13 cellular contexts compared by ENCODE assay signal in genomic region chr10:93873427-93874115, GRCh38. TPM values are rescaled to one million over a fixed set of nuclear protein-coding genes. Genes with fewer than 3 reads are reported as not detected.
DNase-seq lines count a peak whose midpoint lies in the region; ATAC-seq and TF ChIP-seq lines count a peak whose summit lies in the region.
"Had no signal": no experiment of that assay in that cellular context is flagged by ENCODE, and none has a peak within 500 bp of the region (broad histone marks: within the 10 kb centered on the region; RNA-seq: fewer than 3 reads in every experiment).

No MANE protein-coding gene starts in this region.

- dilution Hi-C loops in mammary epithelial cell (cut with HindIII; ENCODE audit: low sequenced_read_pairs) = no loop called here

- H3K4me2 ChIP-seq in mammary epithelial cell (ENCODE audit: insufficient read depth, low read depth, low read length) = no peak overlapping the region

- BruUV-seq in Caco-2 (replicated peaks; lab: Mats Ljungman, UMichigan) (no TSS peak), mammary epithelial cell (replicated peaks; lab: Mats Ljungman, UMichigan) (no TSS peak)

- TF ChIP-seq POLR2A in NB4 (IDR thresholded peaks at IDR 0.05; ENCODE audit: extremely low read depth, insufficient read length) = no peak

- H3K9me3 ChIP-seq in Caco-2 = no peaks in the 10 kb centered on the region
- H3K9me3 ChIP-seq in mammary epithelial cell (replicated peaks; ENCODE audit: insufficient read depth, low read length) = no peaks in the 10 kb centered on the region

- H3K27ac ChIP-seq in mammary epithelial cell (ENCODE audit: insufficient read depth, low read depth, low read length) = no peak overlapping the region
- H3K27ac ChIP-seq: dorsolateral prefrontal cortex had no signal

- H3K27ac Mint-ChIP-seq in Caco-2 (ENCODE audit: unreplicated experiment) = peak overlapping the region; percentile 58
- no peak overlapping the region for H3K27ac Mint-ChIP-seq in activated naive CD8-positive, alpha-beta T cell treated with anti-CD3 and anti-CD28 coated beads for 36 hours
- H3K27ac Mint-ChIP-seq: stimulated activated effector memory CD8-positive, alpha-beta T cell treated with anti-CD3 and anti-CD28 coated beads, Interleukin-12 subunit alpha, Interleukin-12 subunit beta, amount 100 ng/mL, for 72 hours had no signal

- H3K27me3 Mint-ChIP-seq in Caco-2 (ENCODE audit: insufficient read depth, unreplicated experiment) = no peaks in the 10 kb centered on the region
- peaks cover 43% of the 10 kb centered on the region for H3K27me3 Mint-ChIP-seq in activated naive CD8-positive, alpha-beta T cell treated with anti-CD3 and anti-CD28 coated beads for 36 hours

- H3K36me3 Mint-ChIP-seq in Caco-2 (ENCODE audit: insufficient read depth, unreplicated experiment) = no peaks in the 10 kb centered on the region
- H3K36me3 Mint-ChIP-seq in activated naive CD8-positive, alpha-beta T cell treated with anti-CD3 and anti-CD28 coated beads for 36 hours = no peaks in the 10 kb centered on the region
- H3K36me3 Mint-ChIP-seq: CD14-positive monocyte; naive B cell; stimulated activated effector memory CD8-positive, alpha-beta T cell treated with anti-CD3 and anti-CD28 coated beads, Interleukin-12 subunit alpha, Interleukin-12 subunit beta, amount 100 ng/mL, for 72 hours had no signal

- peak overlapping the region; percentile 14 for H2AFZ ChIP-seq in mammary epithelial cell (ENCODE audit: low read depth, low read length)

- TF ChIP-seq CTCF in Caco-2 (IDR thresholded peaks at IDR 0.05; ENCODE audit: insufficient read depth in 1 of 2, low read depth in 1 of 2, low read length in 1 of 2, severe bottlenecking in 1 of 2, unreplicated experiment in 1 of 2) (no peak), NB4 (IDR thresholded peaks at IDR 0.05; ENCODE audit: low read depth, low read length) (no peak), mammary epithelial cell (conservative IDR thresholded peaks at IDR 0.05 in 1 of 2, IDR thresholded peaks at IDR 0.05 in 1 of 2; ENCODE audit: extremely low read depth in 1 of 2, insufficient read depth in 1 of 2, low read depth in 1 of 2, low read length in 2 of 2) (no peak)

- DNase-seq in Caco-2 (no peak), NB4 (ENCODE audit: low read depth) (peak; percentile 45), mammary epithelial cell (peak; percentile 54), left kidney (ENCODE audit: low read depth, low spot score) (peak; percentile 45), NCI-H2107 treated with DMSO at 0.1 percent for 48 hours (lab: John Stamatoyannopoulos, UW; ENCODE audit: unreplicated experiment) (no peak), SW480 (ENCODE audit: low spot score) (no peak)
- no peak for DNase-seq in activated naive CD8-positive, alpha-beta T cell treated with anti-CD3 and anti-CD28 coated beads for 36 hours
- DNase-seq: activated CD4-positive, CD25-positive, alpha-beta regulatory T cell treated with anti-CD3 and anti-CD28 coated beads, Interleukin-2, amount 50 U/mL, for 72 hours; dorsolateral prefrontal cortex; naive B cell had no signal

- no peaks in the 10 kb centered on the region for H3K9me3 Mint-ChIP-seq in Caco-2 (ENCODE audit: unreplicated experiment)
- H3K9me3 Mint-ChIP-seq in activated naive CD8-positive, alpha-beta T cell treated with anti-CD3 and anti-CD28 coated beads for 36 hours = no peaks in the 10 kb centered on the region
- H3K9me3 Mint-ChIP-seq: CD14-positive monocyte; stimulated activated effector memory CD8-positive, alpha-beta T cell treated with anti-CD3 and anti-CD28 coated beads, Interleukin-12 subunit alpha, Interleukin-12 subunit beta, amount 100 ng/mL, for 72 hours had no signal

- H4K20me1 ChIP-seq in mammary epithelial cell (ENCODE audit: insufficient read depth, low read length) = no peaks in the 10 kb centered on the region

- no peaks in the 10 kb centered on the region for H3K36me3 ChIP-seq in Caco-2 (ENCODE audit: control insufficient read depth, insufficient read depth, low read length)
- no peaks in the 10 kb centered on the region for H3K36me3 ChIP-seq in mammary epithelial cell (ENCODE audit: insufficient read depth, low read length)

- H3K4me1 ChIP-seq in Caco-2 = peaks cover 38% of the 10 kb centered on the region
- no peaks in the 10 kb centered on the region for H3K4me1 ChIP-seq in mammary epithelial cell (ENCODE audit: insufficient read depth, low read length)

- H3K4me3 ChIP-seq in Caco-2 (ENCODE audit: low read depth, low read length) (no peak overlapping the region), NB4 (ENCODE audit: low read depth, low read length) (no peak overlapping the region), mammary epithelial cell (replicated peaks in 1 of 3; ENCODE audit: insufficient read depth in 1 of 3, low read depth in 2 of 3, low read length in 3 of 3) (no peak overlapping the region)
- H3K4me3 ChIP-seq: dorsolateral prefrontal cortex had no signal

- no peaks in the 10 kb centered on the region for H3K79me2 ChIP-seq in mammary epithelial cell (ENCODE audit: insufficient read depth, low read length)

- no peak overlapping the region for H3K4me3 Mint-ChIP-seq in Caco-2 (ENCODE audit: unreplicated experiment)
- no peak overlapping the region for H3K4me3 Mint-ChIP-seq in activated naive CD8-positive, alpha-beta T cell treated with anti-CD3 and anti-CD28 coated beads for 36 hours
- H3K4me3 Mint-ChIP-seq: CD14-positive monocyte; naive B cell; stimulated activated effector memory CD8-positive, alpha-beta T cell treated with anti-CD3 and anti-CD28 coated beads, Interleukin-12 subunit alpha, Interleukin-12 subunit beta, amount 100 ng/mL, for 72 hours had no signal

- WGBS in mammary epithelial cell (ENCODE audit: low coverage, missing lambda C conversion rate) = 65% methylated on average over 6 of the region's 6 CpGs

- no peaks in the 10 kb centered on the region for H3K27me3 ChIP-seq in Caco-2 (replicated peaks; ENCODE audit: control insufficient read depth, insufficient read depth, low read length)
- H3K27me3 ChIP-seq in mammary epithelial cell (ENCODE audit: insufficient read depth, low read length) = no peaks in the 10 kb centered on the region

- no peak for ATAC-seq in HG03469 (IDR thresholded peaks at IDR 0.05; ENCODE audit: unreplicated experiment)
- ATAC-seq: stimulated activated effector memory CD8-positive, alpha-beta T cell treated with anti-CD3 and anti-CD28 coated beads, Interleukin-12 subunit alpha, Interleukin-12 subunit beta, amount 100 ng/mL, for 72 hours had no signal

- POLR2A ChIA-PET in Caco-2 (lab: Charles Lee) = no interaction called here

- CTCF ChIA-PET in Caco-2 (lab: Charles Lee) (no interaction called here), mammary epithelial cell (lab: Charles Lee; ENCODE audit: low non-redundant PET) (no interaction called here)

- intact Hi-C loops in Caco-2 (cut with micrococcal nuclease; ENCODE audit: unreplicated experiment) = no loop called here
- intact Hi-C loops in mammary epithelial cell (cut with micrococcal nuclease) = no loop called here

- in situ Hi-C loops in mammary epithelial cell (cut with MboI; ENCODE audit: low sequenced_read_pairs in 2 of 2) = no loop called here

- peaks cover 23% of the 10 kb centered on the region for H3K4me1 Mint-ChIP-seq in Caco-2 (ENCODE audit: low read depth, unreplicated experiment)
- no peaks in the 10 kb centered on the region for H3K4me1 Mint-ChIP-seq in activated naive CD8-positive, alpha-beta T cell treated with anti-CD3 and anti-CD28 coated beads for 36 hours
- H3K4me1 Mint-ChIP-seq: naive B cell; stimulated activated effector memory CD8-positive, alpha-beta T cell treated with anti-CD3 and anti-CD28 coated beads, Interleukin-12 subunit alpha, Interleukin-12 subunit beta, amount 100 ng/mL, for 72 hours had no signal

- no peak overlapping the region for H3K9ac ChIP-seq in mammary epithelial cell (ENCODE audit: insufficient read depth, low read length)

RNA-seq across cellular contexts. Expression of gene SLC35G1, which starts 20.2 kb away (rescaled TPM):
- total RNA-seq in Caco-2 (2022) (10.6 and 11.0 TPM in 2 replicates), mammary epithelial cell (1 to 10 TPM; 4.7 to 5.3 TPM)
- polyA plus RNA-seq in mammary epithelial cell = 3.9 TPM
- 4.2 TPM for polyA minus RNA-seq in mammary epithelial cell
- 1 to 10 TPM; 4.0 to 5.3 TPM for total RNA-seq in activated naive CD8-positive, alpha-beta T cell treated with anti-CD3 and anti-CD28 coated beads for 36 hours

Comparison
In these comparisons a context has a peak if more than half of its experiments do, and no peak if none do; other contexts are left out.
1. DNase-seq: peak in NB4 (single experiment), mammary epithelial cell (single experiment) and left kidney (single experiment); none in Caco-2 (0 of 2), NCI-H2107 treated with DMSO at 0.1 percent for 48 hours (single experiment), activated naive CD8-positive, alpha-beta T cell treated with anti-CD3 and anti-CD28 coated beads for 36 hours (single experiment) and SW480 (single experiment).